ENCODE assay signal across 1 cellular context in the genomic region with DNA sequence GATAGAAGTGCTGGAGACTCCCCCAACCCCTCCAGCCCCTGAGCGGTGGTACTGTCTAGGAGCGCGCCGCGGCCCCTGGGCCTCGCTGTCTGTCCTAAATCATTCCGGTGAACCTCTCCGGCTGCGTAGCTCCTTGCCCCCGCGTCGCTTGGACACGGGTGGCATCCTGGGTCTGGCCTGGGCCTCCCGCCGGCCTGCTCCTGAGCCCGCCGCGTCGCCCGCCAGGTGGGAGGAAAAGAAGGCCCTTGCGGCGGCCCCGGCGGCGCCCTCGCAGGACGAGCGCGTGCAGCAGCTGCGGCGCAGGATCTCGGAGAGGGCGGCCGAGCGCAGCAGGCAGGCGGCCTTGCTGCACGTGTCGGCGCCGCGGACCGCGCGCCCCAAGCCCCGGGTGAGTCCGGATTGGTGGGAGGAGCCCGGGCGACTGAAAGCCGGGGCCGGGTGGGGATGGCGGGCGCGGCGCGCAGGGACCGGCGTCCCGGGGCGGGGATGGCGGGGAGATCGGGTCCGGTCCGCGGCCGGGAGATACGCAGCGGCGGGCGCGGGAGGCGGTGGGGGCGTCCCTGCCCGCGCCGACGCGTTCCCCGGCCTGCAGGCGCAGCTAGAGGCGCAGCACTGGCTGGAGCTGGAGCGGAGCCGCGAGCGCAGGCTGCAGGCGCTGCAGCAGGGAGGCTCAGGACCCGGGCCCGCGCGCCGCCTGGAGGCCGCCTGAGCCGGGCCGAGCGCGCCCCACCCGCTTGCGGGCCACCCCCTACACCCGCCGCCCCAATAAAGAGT.
A peak's percentile ranks its signal among the peaks of the same experiment; 100 is the strongest.
TF ChIP-seq lines count a peak whose summit lies in the region.

No MANE protein-coding gene starts in this region.

TF ChIP-seq in HepG2, 621 proteins besides CTCF, POLR2A, EP300 and RAD21 (continued from another document and continues in another):
- TF ChIP-seq, protein P1, sequence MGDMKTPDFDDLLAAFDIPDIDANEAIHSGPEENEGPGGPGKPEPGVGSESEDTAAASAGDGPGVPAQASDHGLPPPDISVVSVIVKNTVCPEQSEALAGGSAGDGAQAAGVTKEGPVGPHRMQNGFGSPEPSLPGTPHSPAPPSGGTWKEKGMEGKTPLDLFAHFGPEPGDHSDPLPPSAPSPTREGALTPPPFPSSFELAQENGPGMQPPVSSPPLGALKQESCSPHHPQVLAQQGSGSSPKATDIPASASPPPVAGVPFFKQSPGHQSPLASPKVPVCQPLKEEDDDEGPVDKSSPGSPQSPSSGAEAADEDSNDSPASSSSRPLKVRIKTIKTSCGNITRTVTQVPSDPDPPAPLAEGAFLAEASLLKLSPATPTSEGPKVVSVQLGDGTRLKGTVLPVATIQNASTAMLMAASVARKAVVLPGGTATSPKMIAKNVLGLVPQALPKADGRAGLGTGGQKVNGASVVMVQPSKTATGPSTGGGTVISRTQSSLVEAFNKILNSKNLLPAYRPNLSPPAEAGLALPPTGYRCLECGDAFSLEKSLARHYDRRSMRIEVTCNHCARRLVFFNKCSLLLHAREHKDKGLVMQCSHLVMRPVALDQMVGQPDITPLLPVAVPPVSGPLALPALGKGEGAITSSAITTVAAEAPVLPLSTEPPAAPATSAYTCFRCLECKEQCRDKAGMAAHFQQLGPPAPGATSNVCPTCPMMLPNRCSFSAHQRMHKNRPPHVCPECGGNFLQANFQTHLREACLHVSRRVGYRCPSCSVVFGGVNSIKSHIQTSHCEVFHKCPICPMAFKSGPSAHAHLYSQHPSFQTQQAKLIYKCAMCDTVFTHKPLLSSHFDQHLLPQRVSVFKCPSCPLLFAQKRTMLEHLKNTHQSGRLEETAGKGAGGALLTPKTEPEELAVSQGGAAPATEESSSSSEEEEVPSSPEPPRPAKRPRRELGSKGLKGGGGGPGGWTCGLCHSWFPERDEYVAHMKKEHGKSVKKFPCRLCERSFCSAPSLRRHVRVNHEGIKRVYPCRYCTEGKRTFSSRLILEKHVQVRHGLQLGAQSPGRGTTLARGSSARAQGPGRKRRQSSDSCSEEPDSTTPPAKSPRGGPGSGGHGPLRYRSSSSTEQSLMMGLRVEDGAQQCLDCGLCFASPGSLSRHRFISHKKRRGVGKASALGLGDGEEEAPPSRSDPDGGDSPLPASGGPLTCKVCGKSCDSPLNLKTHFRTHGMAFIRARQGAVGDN (CRISPR knock-in tag; IDR thresholded peaks at IDR 0.05): peak; percentile 95
- no peak for TF ChIP-seq RFX5 (IDR thresholded peaks at IDR 0.05; ENCODE audit: low read depth, low read length)
- peak; percentile 81 for TF ChIP-seq SALL1 (CRISPR knock-in tag; IDR thresholded peaks at IDR 0.05)
- TF ChIP-seq ZNF558 (CRISPR knock-in tag; IDR thresholded peaks at IDR 0.05; ENCODE audit: borderline replicate concordance): peak; percentile 82; the same call in 1 of the 2 replicates
- TF ChIP-seq ARNTL (CRISPR knock-in tag; IDR thresholded peaks at IDR 0.05): peak; percentile 67; the same call in 1 of the 2 replicates
- TF ChIP-seq, protein P2, sequence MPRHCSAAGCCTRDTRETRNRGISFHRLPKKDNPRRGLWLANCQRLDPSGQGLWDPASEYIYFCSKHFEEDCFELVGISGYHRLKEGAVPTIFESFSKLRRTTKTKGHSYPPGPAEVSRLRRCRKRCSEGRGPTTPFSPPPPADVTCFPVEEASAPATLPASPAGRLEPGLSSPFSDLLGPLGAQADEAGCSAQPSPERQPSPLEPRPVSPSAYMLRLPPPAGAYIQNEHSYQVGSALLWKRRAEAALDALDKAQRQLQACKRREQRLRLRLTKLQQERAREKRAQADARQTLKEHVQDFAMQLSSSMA (CRISPR knock-in tag; IDR thresholded peaks at IDR 0.05): no peak
- TF ChIP-seq SSRP1 (CRISPR knock-in tag; IDR thresholded peaks at IDR 0.05): no peak
- TF ChIP-seq, protein P3, sequence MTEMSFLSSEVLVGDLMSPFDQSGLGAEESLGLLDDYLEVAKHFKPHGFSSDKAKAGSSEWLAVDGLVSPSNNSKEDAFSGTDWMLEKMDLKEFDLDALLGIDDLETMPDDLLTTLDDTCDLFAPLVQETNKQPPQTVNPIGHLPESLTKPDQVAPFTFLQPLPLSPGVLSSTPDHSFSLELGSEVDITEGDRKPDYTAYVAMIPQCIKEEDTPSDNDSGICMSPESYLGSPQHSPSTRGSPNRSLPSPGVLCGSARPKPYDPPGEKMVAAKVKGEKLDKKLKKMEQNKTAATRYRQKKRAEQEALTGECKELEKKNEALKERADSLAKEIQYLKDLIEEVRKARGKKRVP (CRISPR knock-in tag; IDR thresholded peaks at IDR 0.05): peak in 1 of 2 experiments; percentile 67; a peak in 2 of 4 replicates
- TF ChIP-seq EEA1 (CRISPR knock-in tag; IDR thresholded peaks at IDR 0.05; ENCODE audit: borderline replicate concordance): peak; percentile 90; the same call in 1 of the 2 replicates
- TF ChIP-seq ZNF121 (CRISPR knock-in tag; IDR thresholded peaks at IDR 0.05): peak; percentile 69
- no peak for TF ChIP-seq PTBP1 (IDR thresholded peaks at IDR 0.05; ENCODE audit: low read depth, low read length, poor library complexity, severe bottlenecking)
- TF ChIP-seq MAFF (IDR thresholded peaks at IDR 0.05; ENCODE audit: low read depth, low read length): no peak
- TF ChIP-seq FOXA1 (IDR thresholded peaks at IDR 0.05): no peak
- TF ChIP-seq FOXA1 (CRISPR knock-in tag; IDR thresholded peaks at IDR 0.05): no peak
- peak; percentile 87; the same call in 1 of the 2 replicates for TF ChIP-seq EED (CRISPR knock-in tag; IDR thresholded peaks at IDR 0.05)
- TF ChIP-seq FLYWCH1 (CRISPR knock-in tag; IDR thresholded peaks at IDR 0.05): no peak
- TF ChIP-seq, protein P4, sequence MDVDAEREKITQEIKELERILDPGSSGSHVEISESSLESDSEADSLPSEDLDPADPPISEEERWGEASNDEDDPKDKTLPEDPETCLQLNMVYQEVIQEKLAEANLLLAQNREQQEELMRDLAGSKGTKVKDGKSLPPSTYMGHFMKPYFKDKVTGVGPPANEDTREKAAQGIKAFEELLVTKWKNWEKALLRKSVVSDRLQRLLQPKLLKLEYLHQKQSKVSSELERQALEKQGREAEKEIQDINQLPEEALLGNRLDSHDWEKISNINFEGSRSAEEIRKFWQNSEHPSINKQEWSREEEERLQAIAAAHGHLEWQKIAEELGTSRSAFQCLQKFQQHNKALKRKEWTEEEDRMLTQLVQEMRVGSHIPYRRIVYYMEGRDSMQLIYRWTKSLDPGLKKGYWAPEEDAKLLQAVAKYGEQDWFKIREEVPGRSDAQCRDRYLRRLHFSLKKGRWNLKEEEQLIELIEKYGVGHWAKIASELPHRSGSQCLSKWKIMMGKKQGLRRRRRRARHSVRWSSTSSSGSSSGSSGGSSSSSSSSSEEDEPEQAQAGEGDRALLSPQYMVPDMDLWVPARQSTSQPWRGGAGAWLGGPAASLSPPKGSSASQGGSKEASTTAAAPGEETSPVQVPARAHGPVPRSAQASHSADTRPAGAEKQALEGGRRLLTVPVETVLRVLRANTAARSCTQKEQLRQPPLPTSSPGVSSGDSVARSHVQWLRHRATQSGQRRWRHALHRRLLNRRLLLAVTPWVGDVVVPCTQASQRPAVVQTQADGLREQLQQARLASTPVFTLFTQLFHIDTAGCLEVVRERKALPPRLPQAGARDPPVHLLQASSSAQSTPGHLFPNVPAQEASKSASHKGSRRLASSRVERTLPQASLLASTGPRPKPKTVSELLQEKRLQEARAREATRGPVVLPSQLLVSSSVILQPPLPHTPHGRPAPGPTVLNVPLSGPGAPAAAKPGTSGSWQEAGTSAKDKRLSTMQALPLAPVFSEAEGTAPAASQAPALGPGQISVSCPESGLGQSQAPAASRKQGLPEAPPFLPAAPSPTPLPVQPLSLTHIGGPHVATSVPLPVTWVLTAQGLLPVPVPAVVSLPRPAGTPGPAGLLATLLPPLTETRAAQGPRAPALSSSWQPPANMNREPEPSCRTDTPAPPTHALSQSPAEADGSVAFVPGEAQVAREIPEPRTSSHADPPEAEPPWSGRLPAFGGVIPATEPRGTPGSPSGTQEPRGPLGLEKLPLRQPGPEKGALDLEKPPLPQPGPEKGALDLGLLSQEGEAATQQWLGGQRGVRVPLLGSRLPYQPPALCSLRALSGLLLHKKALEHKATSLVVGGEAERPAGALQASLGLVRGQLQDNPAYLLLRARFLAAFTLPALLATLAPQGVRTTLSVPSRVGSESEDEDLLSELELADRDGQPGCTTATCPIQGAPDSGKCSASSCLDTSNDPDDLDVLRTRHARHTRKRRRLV (CRISPR knock-in tag; IDR thresholded peaks at IDR 0.05): no peak
- no peak for TF ChIP-seq JARID2 (CRISPR knock-in tag; IDR thresholded peaks at IDR 0.05; ENCODE audit: insufficient replicate concordance)
- TF ChIP-seq SMARCC2 (IDR thresholded peaks at IDR 0.05): no peak
- TF ChIP-seq TCF7 (IDR thresholded peaks at IDR 0.05; ENCODE audit: low read depth): no peak
- TF ChIP-seq ZNF296 (CRISPR knock-in tag; conservative IDR thresholded peaks at IDR 0.05): no peak
- peak; percentile 77; the same call in 1 of the 2 replicates for TF ChIP-seq ZNF138 (CRISPR knock-in tag; IDR thresholded peaks at IDR 0.05; ENCODE audit: low read depth)
- TF ChIP-seq, protein P5, sequence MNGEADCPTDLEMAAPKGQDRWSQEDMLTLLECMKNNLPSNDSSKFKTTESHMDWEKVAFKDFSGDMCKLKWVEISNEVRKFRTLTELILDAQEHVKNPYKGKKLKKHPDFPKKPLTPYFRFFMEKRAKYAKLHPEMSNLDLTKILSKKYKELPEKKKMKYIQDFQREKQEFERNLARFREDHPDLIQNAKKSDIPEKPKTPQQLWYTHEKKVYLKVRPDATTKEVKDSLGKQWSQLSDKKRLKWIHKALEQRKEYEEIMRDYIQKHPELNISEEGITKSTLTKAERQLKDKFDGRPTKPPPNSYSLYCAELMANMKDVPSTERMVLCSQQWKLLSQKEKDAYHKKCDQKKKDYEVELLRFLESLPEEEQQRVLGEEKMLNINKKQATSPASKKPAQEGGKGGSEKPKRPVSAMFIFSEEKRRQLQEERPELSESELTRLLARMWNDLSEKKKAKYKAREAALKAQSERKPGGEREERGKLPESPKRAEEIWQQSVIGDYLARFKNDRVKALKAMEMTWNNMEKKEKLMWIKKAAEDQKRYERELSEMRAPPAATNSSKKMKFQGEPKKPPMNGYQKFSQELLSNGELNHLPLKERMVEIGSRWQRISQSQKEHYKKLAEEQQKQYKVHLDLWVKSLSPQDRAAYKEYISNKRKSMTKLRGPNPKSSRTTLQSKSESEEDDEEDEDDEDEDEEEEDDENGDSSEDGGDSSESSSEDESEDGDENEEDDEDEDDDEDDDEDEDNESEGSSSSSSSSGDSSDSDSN (CRISPR knock-in tag; IDR thresholded peaks at IDR 0.05): peak; percentile 84; the same call in 1 of the 2 replicates
- TF ChIP-seq REL (CRISPR knock-in tag; conservative IDR thresholded peaks at IDR 0.05): peak; percentile 87
- no peak for TF ChIP-seq ZNF292 (CRISPR knock-in tag; IDR thresholded peaks at IDR 0.05; ENCODE audit: borderline replicate concordance, low read depth)
- TF ChIP-seq, protein P6, sequence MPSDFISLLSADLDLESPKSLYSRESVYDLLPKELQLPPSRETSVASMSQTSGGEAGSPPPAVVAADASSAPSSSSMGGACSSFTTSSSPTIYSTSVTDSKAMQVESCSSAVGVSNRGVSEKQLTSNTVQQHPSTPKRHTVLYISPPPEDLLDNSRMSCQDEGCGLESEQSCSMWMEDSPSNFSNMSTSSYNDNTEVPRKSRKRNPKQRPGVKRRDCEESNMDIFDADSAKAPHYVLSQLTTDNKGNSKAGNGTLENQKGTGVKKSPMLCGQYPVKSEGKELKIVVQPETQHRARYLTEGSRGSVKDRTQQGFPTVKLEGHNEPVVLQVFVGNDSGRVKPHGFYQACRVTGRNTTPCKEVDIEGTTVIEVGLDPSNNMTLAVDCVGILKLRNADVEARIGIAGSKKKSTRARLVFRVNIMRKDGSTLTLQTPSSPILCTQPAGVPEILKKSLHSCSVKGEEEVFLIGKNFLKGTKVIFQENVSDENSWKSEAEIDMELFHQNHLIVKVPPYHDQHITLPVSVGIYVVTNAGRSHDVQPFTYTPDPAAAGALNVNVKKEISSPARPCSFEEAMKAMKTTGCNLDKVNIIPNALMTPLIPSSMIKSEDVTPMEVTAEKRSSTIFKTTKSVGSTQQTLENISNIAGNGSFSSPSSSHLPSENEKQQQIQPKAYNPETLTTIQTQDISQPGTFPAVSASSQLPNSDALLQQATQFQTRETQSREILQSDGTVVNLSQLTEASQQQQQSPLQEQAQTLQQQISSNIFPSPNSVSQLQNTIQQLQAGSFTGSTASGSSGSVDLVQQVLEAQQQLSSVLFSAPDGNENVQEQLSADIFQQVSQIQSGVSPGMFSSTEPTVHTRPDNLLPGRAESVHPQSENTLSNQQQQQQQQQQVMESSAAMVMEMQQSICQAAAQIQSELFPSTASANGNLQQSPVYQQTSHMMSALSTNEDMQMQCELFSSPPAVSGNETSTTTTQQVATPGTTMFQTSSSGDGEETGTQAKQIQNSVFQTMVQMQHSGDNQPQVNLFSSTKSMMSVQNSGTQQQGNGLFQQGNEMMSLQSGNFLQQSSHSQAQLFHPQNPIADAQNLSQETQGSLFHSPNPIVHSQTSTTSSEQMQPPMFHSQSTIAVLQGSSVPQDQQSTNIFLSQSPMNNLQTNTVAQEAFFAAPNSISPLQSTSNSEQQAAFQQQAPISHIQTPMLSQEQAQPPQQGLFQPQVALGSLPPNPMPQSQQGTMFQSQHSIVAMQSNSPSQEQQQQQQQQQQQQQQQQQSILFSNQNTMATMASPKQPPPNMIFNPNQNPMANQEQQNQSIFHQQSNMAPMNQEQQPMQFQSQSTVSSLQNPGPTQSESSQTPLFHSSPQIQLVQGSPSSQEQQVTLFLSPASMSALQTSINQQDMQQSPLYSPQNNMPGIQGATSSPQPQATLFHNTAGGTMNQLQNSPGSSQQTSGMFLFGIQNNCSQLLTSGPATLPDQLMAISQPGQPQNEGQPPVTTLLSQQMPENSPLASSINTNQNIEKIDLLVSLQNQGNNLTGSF (CRISPR knock-in tag; IDR thresholded peaks at IDR 0.05): peak; percentile 98
- TF ChIP-seq POLR2AphosphoS5 (IDR thresholded peaks at IDR 0.05; ENCODE audit: low read depth, low read length): no peak
- TF ChIP-seq ZNF160 (CRISPR knock-in tag; IDR thresholded peaks at IDR 0.05): peak; percentile 42; the same call in 1 of the 2 replicates
- TF ChIP-seq SAP130 (CRISPR knock-in tag; IDR thresholded peaks at IDR 0.05; ENCODE audit: low read depth): no peak; the same call in 1 of the 2 replicates
- peak; percentile 92; the same call in 1 of the 2 replicates for TF ChIP-seq CCDC6 (CRISPR knock-in tag; IDR thresholded peaks at IDR 0.05)
- 0 out of 2 replicates have a peak, but pooled peaks have one; percentile 52 for TF ChIP-seq ZNF432 (CRISPR knock-in tag; IDR thresholded peaks at IDR 0.05; ENCODE audit: borderline replicate concordance)
- no peak for TF ChIP-seq MXD4 (CRISPR knock-in tag; IDR thresholded peaks at IDR 0.05)
- TF ChIP-seq, protein P7, sequence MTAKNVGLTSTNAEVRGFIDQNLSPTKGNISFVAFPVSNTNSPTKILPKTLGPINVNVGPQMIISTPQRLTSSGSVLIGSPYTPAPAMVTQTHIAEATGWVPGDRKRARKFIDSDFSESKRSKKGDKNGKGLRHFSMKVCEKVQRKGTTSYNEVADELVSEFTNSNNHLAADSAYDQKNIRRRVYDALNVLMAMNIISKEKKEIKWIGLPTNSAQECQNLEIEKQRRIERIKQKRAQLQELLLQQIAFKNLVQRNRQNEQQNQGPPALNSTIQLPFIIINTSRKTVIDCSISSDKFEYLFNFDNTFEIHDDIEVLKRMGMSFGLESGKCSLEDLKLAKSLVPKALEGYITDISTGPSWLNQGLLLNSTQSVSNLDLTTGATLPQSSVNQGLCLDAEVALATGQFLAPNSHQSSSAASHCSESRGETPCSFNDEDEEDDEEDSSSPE (CRISPR knock-in tag; IDR thresholded peaks at IDR 0.05): peak; percentile 86
- TF ChIP-seq, protein P8, sequence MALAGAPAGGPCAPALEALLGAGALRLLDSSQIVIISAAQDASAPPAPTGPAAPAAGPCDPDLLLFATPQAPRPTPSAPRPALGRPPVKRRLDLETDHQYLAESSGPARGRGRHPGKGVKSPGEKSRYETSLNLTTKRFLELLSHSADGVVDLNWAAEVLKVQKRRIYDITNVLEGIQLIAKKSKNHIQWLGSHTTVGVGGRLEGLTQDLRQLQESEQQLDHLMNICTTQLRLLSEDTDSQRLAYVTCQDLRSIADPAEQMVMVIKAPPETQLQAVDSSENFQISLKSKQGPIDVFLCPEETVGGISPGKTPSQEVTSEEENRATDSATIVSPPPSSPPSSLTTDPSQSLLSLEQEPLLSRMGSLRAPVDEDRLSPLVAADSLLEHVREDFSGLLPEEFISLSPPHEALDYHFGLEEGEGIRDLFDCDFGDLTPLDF (CRISPR knock-in tag; IDR thresholded peaks at IDR 0.05): peak; percentile 39; the same call in 1 of the 2 replicates
